In genomic region chr21:44564886-44565598, GRCh38 we compare ENCODE assay signal across 27 cellular contexts. TPM values are rescaled to one million over a fixed set of nuclear protein-coding genes. Genes with fewer than 3 reads are reported as not detected.
DNase-seq lines count a peak whose midpoint lies in the region; ATAC-seq lines count a peak whose summit lies in the region.
"Had no signal": no experiment of that assay in that cellular context is flagged by ENCODE, and none has a peak within 500 bp of the region (broad histone marks: within the 10 kb centered on the region; RNA-seq: fewer than 3 reads in every experiment).

No MANE protein-coding gene starts in this region.

- peaks cover 14% of the 10 kb centered on the region for H3K36me3 Mint-ChIP-seq in activated naive CD4-positive, alpha-beta T cell treated with anti-CD3 and anti-CD28 coated beads, Interleukin-2, amount 10 ng/mL, durations not matched to agents 7 days and 5 days
- peaks cover 9% of the 10 kb centered on the region for H3K36me3 Mint-ChIP-seq in T-cell
- no peaks in the 10 kb centered on the region for H3K36me3 Mint-ChIP-seq in central memory CD8-positive, alpha-beta T cell (ENCODE audit: insufficient read depth)
- H3K36me3 Mint-ChIP-seq in stimulated activated naive B cell treated with anti-CD40 and anti-IgM and Interleukin-4, amounts not matched to agents 10 μg/mL and 1 μg/mL and 100 μg/mL, for 72 hours: peaks cover 3 to 5% of the 10 kb centered on the region in 2 donors

- POLR2A ChIA-PET in T-cell (lab: Charles Lee): no interaction called here

- H3K4me1 Mint-ChIP-seq in activated naive CD4-positive, alpha-beta T cell treated with anti-CD3 and anti-CD28 coated beads, Interleukin-2, amount 10 ng/mL, durations not matched to agents 7 days and 5 days: peaks cover 14% of the 10 kb centered on the region
- peaks cover 10 to 17% (median 14%) of the 10 kb centered on the region in 3 donors for H3K4me1 Mint-ChIP-seq in T-cell
- H3K4me1 Mint-ChIP-seq in central memory CD8-positive, alpha-beta T cell: peaks cover 11% of the 10 kb centered on the region
- H3K4me1 Mint-ChIP-seq in stimulated activated naive B cell treated with anti-CD40 and anti-IgM and Interleukin-4, amounts not matched to agents 10 μg/mL and 1 μg/mL and 100 μg/mL, for 72 hours: peaks cover 8 to 22% of the 10 kb centered on the region in 2 donors

- no peak for ATAC-seq in T-cell (replicated peaks in 1 of 4)
- no peak for ATAC-seq in central memory CD8-positive, alpha-beta T cell (replicated peaks; ENCODE audit: extremely low read depth, poor library complexity, severe bottlenecking)
- peak; percentile 76 to 87 for ATAC-seq in stimulated activated naive B cell treated with anti-CD40 and anti-IgM and Interleukin-4, amounts not matched to agents 10 μg/mL and 1 μg/mL and 100 μg/mL, for 72 hours (replicated peaks)
- ATAC-seq: lower lobe of right lung, Right ventricle myocardium inferior had no signal

- H3K4me3 Mint-ChIP-seq in activated naive CD4-positive, alpha-beta T cell treated with anti-CD3 and anti-CD28 coated beads, Interleukin-2, amount 10 ng/mL, durations not matched to agents 7 days and 5 days: no peak overlapping the region
- peak overlapping the region in 2 of 3 donors; percentile 4 to 41 for H3K4me3 Mint-ChIP-seq in T-cell
- no peak overlapping the region for H3K4me3 Mint-ChIP-seq in central memory CD8-positive, alpha-beta T cell
- H3K4me3 Mint-ChIP-seq in stimulated activated naive B cell treated with anti-CD40 and anti-IgM and Interleukin-4, amounts not matched to agents 10 μg/mL and 1 μg/mL and 100 μg/mL, for 72 hours: peak overlapping the region; percentile 5 to 36

- no peak for DNase-seq in activated naive CD4-positive, alpha-beta T cell treated with anti-CD3 and anti-CD28 coated beads, Interleukin-2, amount 10 ng/mL, durations not matched to agents 7 days and 5 days
- no peak for DNase-seq in activated naive CD4-positive, alpha-beta T cell treated with Interleukin-2 at 50 U/mL for 16 hours
- DNase-seq in T-cell (no peak), DMS53 (lab: John Stamatoyannopoulos, UW) (no peak), AG08395 (ENCODE audit: low spot score) (no peak), NCI-H526 (lab: John Stamatoyannopoulos, UW) (no peak)
- DNase-seq in central memory CD8-positive, alpha-beta T cell (ENCODE audit: low spot score in 2 of 2): no peak
- DNase-seq in stimulated activated naive B cell treated with anti-CD40 and anti-IgM and Interleukin-4, amounts not matched to agents 10 μg/mL and 1 μg/mL and 100 μg/mL, for 72 hours: no peak
- DNase-seq: DMS79 treated with DMSO at 0.1 percent for 48 hours; erythroblast; foreskin melanocyte; IMR-90; kidney; lower lobe of right lung; MG63; NCI-H1436; NCI-H2171; NCI-H69; OCI-M1; stimulated activated CD8-positive, alpha-beta memory T cell treated with anti-CD3 and anti-CD28 coated beads, Interleukin-4, amount 100 ng/mL, for 48 hours; SW 1271 had no signal

- CTCF ChIA-PET in activated naive CD4-positive, alpha-beta T cell treated with anti-CD3 and anti-CD28 coated beads, Interleukin-2, amount 10 ng/mL, durations not matched to agents 7 days and 5 days (lab: Charles Lee): no interaction called here
- CTCF ChIA-PET in T-cell (lab: Charles Lee): no interaction called here

- peaks cover 13% of the 10 kb centered on the region for H3K27me3 Mint-ChIP-seq in activated naive CD4-positive, alpha-beta T cell treated with anti-CD3 and anti-CD28 coated beads, Interleukin-2, amount 10 ng/mL, durations not matched to agents 7 days and 5 days
- H3K27me3 Mint-ChIP-seq in T-cell: peaks cover 0 to 3% of the 10 kb centered on the region in 2 donors
- H3K27me3 Mint-ChIP-seq in central memory CD8-positive, alpha-beta T cell: no peaks in the 10 kb centered on the region
- peaks cover 6 to 13% of the 10 kb centered on the region in 2 donors for H3K27me3 Mint-ChIP-seq in stimulated activated naive B cell treated with anti-CD40 and anti-IgM and Interleukin-4, amounts not matched to agents 10 μg/mL and 1 μg/mL and 100 μg/mL, for 72 hours

- H3K27ac Mint-ChIP-seq in activated naive CD4-positive, alpha-beta T cell treated with anti-CD3 and anti-CD28 coated beads, Interleukin-2, amount 10 ng/mL, durations not matched to agents 7 days and 5 days: peak overlapping the region; percentile 88
- peak overlapping the region; percentile 80 to 87 for H3K27ac Mint-ChIP-seq in T-cell
- H3K27ac Mint-ChIP-seq in central memory CD8-positive, alpha-beta T cell (ENCODE audit: low read depth): peak overlapping the region; percentile 76
- H3K27ac Mint-ChIP-seq in stimulated activated naive B cell treated with anti-CD40 and anti-IgM and Interleukin-4, amounts not matched to agents 10 μg/mL and 1 μg/mL and 100 μg/mL, for 72 hours: peak overlapping the region; percentile 82

- H3K9me3 Mint-ChIP-seq in activated naive CD4-positive, alpha-beta T cell treated with anti-CD3 and anti-CD28 coated beads, Interleukin-2, amount 10 ng/mL, durations not matched to agents 7 days and 5 days: peaks cover 18% of the 10 kb centered on the region
- H3K9me3 Mint-ChIP-seq in T-cell: peaks cover 6 to 30% (median 15%) of the 10 kb centered on the region in 3 donors
- H3K9me3 Mint-ChIP-seq in central memory CD8-positive, alpha-beta T cell: peaks cover 18% of the 10 kb centered on the region
- peaks cover 0 to 12% of the 10 kb centered on the region in 2 donors for H3K9me3 Mint-ChIP-seq in stimulated activated naive B cell treated with anti-CD40 and anti-IgM and Interleukin-4, amounts not matched to agents 10 μg/mL and 1 μg/mL and 100 μg/mL, for 72 hours

RNA-seq across cellular contexts. Expression of gene KRTAP10-3, which starts 6.4 kb away (rescaled TPM):
- total RNA-seq in T-cell: not detected
- total RNA-seq: cardiac septum, H1, IMR-90, kidney, lower lobe of right lung, osteoblast, right atrium auricular region, Right ventricle myocardium inferior, thoracic aorta had no signal

RNA-seq across cellular contexts. Expression of gene KRTAP10-4, which starts 8.5 kb away (rescaled TPM):
- total RNA-seq in T-cell: not detected
- total RNA-seq: cardiac septum, H1, IMR-90, kidney, lower lobe of right lung, osteoblast, right atrium auricular region, Right ventricle myocardium inferior, thoracic aorta had no signal

RNA-seq across cellular contexts. Expression of gene KRTAP10-2, which starts 13.7 kb away (rescaled TPM):
- not detected for total RNA-seq in T-cell
- total RNA-seq: cardiac septum, H1, IMR-90, kidney, lower lobe of right lung, osteoblast, right atrium auricular region, Right ventricle myocardium inferior, thoracic aorta had no signal

RNA-seq across cellular contexts. Expression of gene KRTAP10-5, which starts 15.4 kb away (rescaled TPM):
- total RNA-seq in T-cell: not detected
- total RNA-seq: cardiac septum, H1, IMR-90, kidney, lower lobe of right lung, osteoblast, right atrium auricular region, Right ventricle myocardium inferior, thoracic aorta had no signal

RNA-seq across cellular contexts. Expression of gene KRTAP10-1, which starts 25.0 kb away (rescaled TPM):
- total RNA-seq in T-cell: not detected
- total RNA-seq: cardiac septum, H1, IMR-90, kidney, lower lobe of right lung, osteoblast, right atrium auricular region, Right ventricle myocardium inferior, thoracic aorta had no signal

Comparison
In these comparisons a context has a peak if more than half of its experiments do, and no peak if none do; other contexts are left out.
1. H3K4me3 Mint-ChIP-seq: peak in T-cell (2 of 3) and stimulated activated naive B cell treated with anti-CD40 and anti-IgM and Interleukin-4, amounts not matched to agents 10 μg/mL and 1 μg/mL and 100 μg/mL, for 72 hours (2 of 2); none in activated naive CD4-positive, alpha-beta T cell treated with anti-CD3 and anti-CD28 coated beads, Interleukin-2, amount 10 ng/mL, durations not matched to agents 7 days and 5 days (single experiment) and central memory CD8-positive, alpha-beta T cell (single experiment).
2. ATAC-seq: peak in stimulated activated naive B cell treated with anti-CD40 and anti-IgM and Interleukin-4, amounts not matched to agents 10 μg/mL and 1 μg/mL and 100 μg/mL, for 72 hours (2 of 2); none in T-cell (0 of 4) and central memory CD8-positive, alpha-beta T cell (single experiment).
3. Peak in every context shown above with its lines, with median percentiles within 50 percentile points of each other: H3K27ac Mint-ChIP-seq.